19 cellular contexts compared by ENCODE assay signal in the genomic region with DNA sequence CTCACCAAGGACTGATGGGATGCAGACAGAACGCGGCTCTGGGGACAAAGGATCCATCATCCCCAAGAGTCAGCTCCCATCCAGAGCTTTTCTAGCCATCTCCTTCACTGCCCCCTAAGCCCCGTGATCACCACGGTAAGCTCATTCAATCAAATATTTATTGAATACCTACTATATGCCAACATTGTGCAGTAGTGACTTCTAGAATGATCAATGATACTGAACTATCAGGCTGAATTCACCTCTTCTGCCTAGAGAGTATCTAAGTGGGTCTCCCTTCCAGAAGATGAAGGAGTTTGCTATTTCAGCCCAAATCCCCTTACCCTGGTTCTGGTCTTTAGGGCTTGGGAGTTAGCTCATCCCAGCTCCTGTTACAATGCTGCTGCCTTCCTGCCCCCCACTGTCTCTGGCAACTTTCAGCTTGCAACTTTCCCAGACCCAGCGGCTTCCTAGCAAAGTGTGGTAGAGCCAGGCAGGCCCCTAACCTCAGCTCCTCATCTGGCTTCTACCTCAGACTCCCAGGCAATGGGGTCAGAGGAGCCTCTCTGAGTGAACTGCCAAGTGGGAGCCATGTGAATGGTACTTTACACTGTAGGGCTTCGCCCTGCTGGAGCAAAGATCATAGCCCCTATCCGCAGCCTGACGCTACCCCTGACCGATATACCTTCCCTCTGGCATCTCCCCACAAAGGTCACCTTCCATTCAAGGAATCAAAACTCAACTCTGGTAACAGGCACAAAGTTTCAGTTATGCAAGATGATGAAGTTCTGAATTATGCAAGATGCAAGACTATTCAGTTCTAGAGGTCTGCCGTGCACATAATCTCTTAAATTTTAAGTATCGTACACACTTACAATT. TPM values are rescaled to one million over a fixed set of nuclear protein-coding genes. Genes with fewer than 3 reads are reported as not detected.
DNase-seq lines count a peak whose midpoint lies in the region; ATAC-seq and TF ChIP-seq lines count a peak whose summit lies in the region.
"Had no signal": no experiment of that assay in that cellular context is flagged by ENCODE, and none has a peak within 500 bp of the region (broad histone marks: within the 10 kb centered on the region; RNA-seq: fewer than 3 reads in every experiment).

No MANE protein-coding gene starts in this region.

- H3K36me3 ChIP-seq in left ventricle myocardium inferior (peaks cover 53% of the 10 kb centered on the region), heart right ventricle (peaks cover 0 to 72% (median 26%) of the 10 kb centered on the region in 9 donors), PC-9 (ENCODE audit: low read depth) (no peaks in the 10 kb centered on the region), mucosa of descending colon (ENCODE audit: low read depth) (no peaks in the 10 kb centered on the region)
- H3K36me3 ChIP-seq: neural progenitor cell had no signal

- no peaks in the 10 kb centered on the region for H3K9me3 ChIP-seq in left ventricle myocardium inferior (replicated peaks)
- H3K9me3 ChIP-seq in heart right ventricle = no peaks in the 10 kb centered on the region
- no peaks in the 10 kb centered on the region for H3K9me3 ChIP-seq in PC-9 (ENCODE audit: insufficient read depth, low read depth)
- H3K9me3 ChIP-seq in mucosa of descending colon = no peaks in the 10 kb centered on the region
- H3K9me3 ChIP-seq: adrenal gland, psoas muscle, SJCRH30 had no signal

- peaks cover 5% of the 10 kb centered on the region for H3K4me1 Mint-ChIP-seq in endothelial cell (ENCODE audit: unreplicated experiment)

- no peaks in the 10 kb centered on the region for H3K9me3 Mint-ChIP-seq in endothelial cell (ENCODE audit: unreplicated experiment)
- H3K9me3 Mint-ChIP-seq: activated T-helper 2 cell treated with anti-CD3 and anti-CD28 coated beads, Interferon-gamma antibody, Interleukin-2, Interleukin-4, amounts not matched to agents 10 μg/mL and 5 μg/mL and 100 μg/mL, durations not matched to agents 14 hours and 24 hours and 36 hours; CD4-positive, CD25-positive, alpha-beta regulatory T cell; neural progenitor cell; T-helper 2 cell treated with Interferon-gamma antibody and Interleukin-4, amounts not matched to agents 5 μg/mL and 100 μg/mL, for 36 hours had no signal

- H3K9me2 ChIP-seq in PC-9 (ENCODE audit: insufficient read depth) = no peaks in the 10 kb centered on the region

- H3K4me1 ChIP-seq in left ventricle myocardium inferior = peaks cover 11% of the 10 kb centered on the region
- peaks cover 0 to 10% (median 0%) of the 10 kb centered on the region in 9 donors for H3K4me1 ChIP-seq in heart right ventricle
- H3K4me1 ChIP-seq in PC-9 (replicated peaks; ENCODE audit: insufficient read depth) = no peaks in the 10 kb centered on the region
- no peaks in the 10 kb centered on the region for H3K4me1 ChIP-seq in mucosa of descending colon (ENCODE audit: low read depth)
- H3K4me1 ChIP-seq: adrenal gland, foreskin keratinocyte had no signal

- ATAC-seq in heart right ventricle (no peak), HG02970 (IDR thresholded peaks at IDR 0.05; ENCODE audit: low FRiP score, unreplicated experiment) (no peak), GM18511 (IDR thresholded peaks at IDR 0.05; ENCODE audit: unreplicated experiment) (no peak), mucosa of descending colon (no peak)

- peaks cover 10% of the 10 kb centered on the region; the same call in 1 of the 2 replicates for H3F3A ChIP-seq in PC-9 (ENCODE audit: insufficient read depth, low read depth)

- H3K27ac ChIP-seq in left ventricle myocardium inferior (replicated peaks) (no peak overlapping the region), heart right ventricle (no peak overlapping the region), PC-9 (no peak overlapping the region)
- H3K27ac ChIP-seq: adrenal gland, foreskin keratinocyte, neural progenitor cell, psoas muscle, SJCRH30 had no signal

- POLR2A ChIA-PET in PC-9 (lab: Charles Lee; ENCODE audit: unreplicated experiment) = interaction anchor here (0.5 kb wide), 1 partner anchor 500 kb away, joined by 4 read pairs; no protein-coding TSS in a partner anchor

- DNase-seq in left ventricle myocardium inferior = no peak
- no peak for DNase-seq in heart right ventricle
- no peak for DNase-seq in PC-9
- DNase-seq in endothelial cell (ENCODE audit: low spot score) = no peak
- DNase-seq in OCI-M1 (lab: John Stamatoyannopoulos, UW) = no peak
- no peak for DNase-seq in mucosa of descending colon
- DNase-seq: foreskin keratinocyte had no signal

- CTCF ChIA-PET in PC-9 (lab: Charles Lee) = interaction anchor here (0.6 to 2.0 kb wide), 10 partner anchors 11 to 437 kb away, joined by 3 to 13 read pairs (median 6); partner anchors contain the start of genes ARMH1 and TMEM53

- H3K27me3 Mint-ChIP-seq in endothelial cell (ENCODE audit: unreplicated experiment) = peaks cover 4% of the 10 kb centered on the region
- H3K27me3 Mint-ChIP-seq: CD4-positive, CD25-positive, alpha-beta regulatory T cell had no signal

- no peaks in the 10 kb centered on the region for H4K20me1 ChIP-seq in PC-9 (ENCODE audit: insufficient read depth)

- intact Hi-C loops in left ventricle myocardium inferior (cut with micrococcal nuclease) (no loop called here), heart right ventricle (cut with DNase I) (loop anchor here in 8 of 10 donors (1.0 to 10.0 kb wide), 6 partner anchors 44 to 439 kb away; partner anchors contain the start of gene DMAP1 (in 3 of the 8)), PC-9 (cut with micrococcal nuclease; ENCODE audit: unreplicated experiment) (loop anchor here (1.0 to 5.0 kb wide), 5 partner anchors 45 to 646 kb away; no protein-coding TSS in a partner anchor), mucosa of descending colon (cut with DNase I, micrococcal nuclease) (loop anchor here in 1 of 2 donors (2.0 kb wide), 1 partner anchor 43 kb away; no protein-coding TSS in a partner anchor)

- peaks cover 26% of the 10 kb centered on the region for H3K36me3 Mint-ChIP-seq in endothelial cell (ENCODE audit: low read depth, unreplicated experiment)

- no peak overlapping the region for H3K27ac Mint-ChIP-seq in endothelial cell (ENCODE audit: unreplicated experiment)
- H3K27ac Mint-ChIP-seq: neural progenitor cell; T-helper 2 cell treated with Interferon-gamma antibody and Interleukin-4, amounts not matched to agents 5 μg/mL and 100 μg/mL, for 36 hours had no signal

- BruUV-seq in PC-9 (replicated peaks; lab: Mats Ljungman, UMichigan) = TSS peak; percentile 21

- no peak overlapping the region for H3K4me2 ChIP-seq in PC-9
- H3K4me2 ChIP-seq: neural progenitor cell had no signal

- H3K4me3 ChIP-seq in left ventricle myocardium inferior (no peak overlapping the region), heart right ventricle (no peak overlapping the region), PC-9 (no peak overlapping the region), mucosa of descending colon (no peak overlapping the region)
- H3K4me3 ChIP-seq: adrenal gland, neural progenitor cell, psoas muscle, SJCRH30 had no signal

- WGBS in heart right ventricle, 2 donors = 65% methylated on average over 11 of the region's 11 CpGs

- no peaks in the 10 kb centered on the region for H3K27me3 ChIP-seq in left ventricle myocardium inferior (ENCODE audit: low read depth)
- H3K27me3 ChIP-seq in heart right ventricle = no peaks in the 10 kb centered on the region
- no peaks in the 10 kb centered on the region for H3K27me3 ChIP-seq in PC-9 (ENCODE audit: insufficient read depth, low read depth)
- H3K27me3 ChIP-seq: adrenal gland, foreskin keratinocyte, neural progenitor cell, SJCRH30 had no signal

- H3K4me3 Mint-ChIP-seq in endothelial cell (ENCODE audit: unreplicated experiment) = peak overlapping the region; percentile 56
- H3K4me3 Mint-ChIP-seq: CD4-positive, CD25-positive, alpha-beta regulatory T cell; T-helper 2 cell treated with Interferon-gamma antibody and Interleukin-4, amounts not matched to agents 5 μg/mL and 100 μg/mL, for 36 hours had no signal

- TF ChIP-seq CTCF in left ventricle myocardium inferior (IDR thresholded peaks at IDR 0.05; ENCODE audit: borderline replicate concordance) = peak; percentile 26
- TF ChIP-seq CTCF in heart right ventricle (IDR thresholded peaks at IDR 0.05) = peak in 2 of 9 donors; percentile 16 to 25
- TF ChIP-seq CTCF in PC-9 (conservative IDR thresholded peaks at IDR 0.05) = peak; percentile 37; the same call in 1 of the 2 replicates
- peak; percentile 21 for TF ChIP-seq CTCF in endothelial cell (IDR thresholded peaks at IDR 0.05; ENCODE audit: unreplicated experiment)
- no peak for TF ChIP-seq CTCF in mucosa of descending colon (IDR thresholded peaks at IDR 0.05)

- H3K79me2 ChIP-seq in PC-9 (ENCODE audit: low read depth) = no peaks in the 10 kb centered on the region

- H2AFZ ChIP-seq in PC-9 = no peak overlapping the region
- H2AFZ ChIP-seq: neural progenitor cell had no signal

RNA-seq across cellular contexts. Expression of gene TMEM53, which starts 20.9 kb away (rescaled TPM):
- total RNA-seq in left ventricle myocardium inferior = 11.5 TPM
- total RNA-seq in heart right ventricle = 10 to 100 TPM in 8 of 10 donors, 1 to 10 TPM in 2; 6.6 to 18.6 (median 12.2) TPM
- 10 to 100 TPM in 1 of 2 donors, 1 to 10 TPM in 1; 8.7 to 21.0 TPM for polyA plus RNA-seq in heart right ventricle
- 33.2 and 36.1 TPM in 2 replicates for total RNA-seq in PC-9 (2021)
- 15.6 TPM for total RNA-seq in endothelial cell (ENCODE audit: unreplicated experiment)
- total RNA-seq in mucosa of descending colon = 10 to 100 TPM; 19.3 to 46.0 (median 36.6) TPM

RNA-seq across cellular contexts. Expression of gene ARMH1, which starts 21.2 kb away (rescaled TPM):
- 1.1 TPM for total RNA-seq in left ventricle myocardium inferior
- 1 to 10 TPM in 3 of 10 donors, under 1 TPM in 2, not detected in 5; 0.62 to 3.3 (median 1.1) TPM for total RNA-seq in heart right ventricle
- 1 to 10 TPM; 1.6 to 2.5 TPM for polyA plus RNA-seq in heart right ventricle
- total RNA-seq in PC-9 (2021) = 16.3 and 16.9 TPM in 2 replicates
- 4.1 TPM for total RNA-seq in endothelial cell (ENCODE audit: unreplicated experiment)
- total RNA-seq in mucosa of descending colon = 1 to 10 TPM; 1.7 to 4.1 (median 2.3) TPM
- total RNA-seq: bronchial epithelial cell, dermis blood vessel endothelial cell, HT1080, SJCRH30 had no signal
